In genomic region chr9:130201399-130201873, GRCh38 we compare ENCODE assay signal across 18 cellular contexts. TPM values are rescaled to one million over a fixed set of nuclear protein-coding genes. Genes with fewer than 3 reads are reported as not detected.
DNase-seq lines count a peak whose midpoint lies in the region; ATAC-seq and TF ChIP-seq lines count a peak whose summit lies in the region.
"Had no signal": no experiment of that assay in that cellular context is flagged by ENCODE, and none has a peak within 500 bp of the region (broad histone marks: within the 10 kb centered on the region; RNA-seq: fewer than 3 reads in every experiment).

No MANE protein-coding gene starts in this region.

- H3F3A ChIP-seq in SK-N-SH (replicated peaks; ENCODE audit: insufficient read depth) = peaks cover 4% of the 10 kb centered on the region

- no peak for TF ChIP-seq CTCF in SK-N-SH (IDR thresholded peaks at IDR 0.05)
- TF ChIP-seq CTCF in nephron progenitor cell (IDR thresholded peaks at IDR 0.05) = no peak
- no peak for TF ChIP-seq CTCF in vagina (IDR thresholded peaks at IDR 0.05)
- TF ChIP-seq CTCF in Peyer's patch (IDR thresholded peaks at IDR 0.05) = no peak
- TF ChIP-seq CTCF in Calu3 (IDR thresholded peaks at IDR 0.05; ENCODE audit: unreplicated experiment) = no peak

- no peak overlapping the region for H3K4me2 ChIP-seq in SK-N-SH

- ATAC-seq in SK-N-SH treated with all-trans-retinoic acid at 6 μM for 48 hours = no peak
- ATAC-seq: effector memory CD8-positive, alpha-beta T cell; naive thymus-derived CD8-positive, alpha-beta T cell had no signal

- H3K27me3 Mint-ChIP-seq in nephron progenitor cell (ENCODE audit: low read depth, poor library complexity) (no peaks in the 10 kb centered on the region), Calu3 (ENCODE audit: unreplicated experiment) (no peaks in the 10 kb centered on the region)
- H3K27me3 Mint-ChIP-seq: effector memory CD8-positive, alpha-beta T cell; naive thymus-derived CD8-positive, alpha-beta T cell had no signal

- no peaks in the 10 kb centered on the region for H3K36me3 ChIP-seq in SK-N-SH (replicated peaks in 1 of 2; ENCODE audit: control insufficient read depth in 1 of 2, insufficient read depth in 2 of 2, low read length in 1 of 2)
- peaks cover 0 to 2% of the 10 kb centered on the region in 2 donors for H3K36me3 ChIP-seq in esophagus (ENCODE audit: control insufficient read depth in 2 of 2, insufficient read depth in 2 of 2, low read length in 1 of 2)
- H3K36me3 ChIP-seq in vagina = no peaks in the 10 kb centered on the region
- no peaks in the 10 kb centered on the region for H3K36me3 ChIP-seq in Peyer's patch

- no TSS peak for BruUV-seq in Calu3 (replicated peaks; lab: Mats Ljungman, UMichigan)

- no peaks in the 10 kb centered on the region for H3K36me3 Mint-ChIP-seq in nephron progenitor cell (ENCODE audit: low read depth)
- H3K36me3 Mint-ChIP-seq in Calu3 (ENCODE audit: insufficient read depth, unreplicated experiment) = no peaks in the 10 kb centered on the region
- H3K36me3 Mint-ChIP-seq: immature natural killer cell; naive thymus-derived CD8-positive, alpha-beta T cell had no signal

- no peak overlapping the region for H3K9ac ChIP-seq in SK-N-SH

- H3K27ac ChIP-seq in SK-N-SH (ENCODE audit: low read depth in 2 of 2, low read length in 1 of 2) = peak overlapping the region in 1 of 2 experiments; percentile 62; a peak in 2 of 4 replicates
- peak overlapping the region; percentile 89 to 93 for H3K27ac ChIP-seq in esophagus (ENCODE audit: low read depth in 2 of 2, low read length in 1 of 2)
- H3K27ac ChIP-seq in vagina = peak overlapping the region; percentile 46
- H3K27ac ChIP-seq in Peyer's patch = peak overlapping the region in 1 of 4 donors; percentile 65
- H3K27ac ChIP-seq: 22Rv1, testis had no signal

- H3K4me1 Mint-ChIP-seq in nephron progenitor cell (peaks cover 48% of the 10 kb centered on the region), Calu3 (ENCODE audit: low read depth, unreplicated experiment) (no peaks in the 10 kb centered on the region)
- H3K4me1 Mint-ChIP-seq: immature natural killer cell; naive thymus-derived CD8-positive, alpha-beta T cell had no signal

- H3K9me3 Mint-ChIP-seq in nephron progenitor cell (no peaks in the 10 kb centered on the region), Calu3 (ENCODE audit: low read depth, unreplicated experiment) (no peaks in the 10 kb centered on the region)
- H3K9me3 Mint-ChIP-seq: effector memory CD8-positive, alpha-beta T cell; naive thymus-derived CD8-positive, alpha-beta T cell had no signal

- DNase-seq in SK-N-SH (peak; percentile 81), nephron progenitor cell (no peak), vagina (ENCODE audit: extremely low spot score in 2 of 2) (no peak), NCI-H226 (no peak), Peyer's patch (no peak), Calu3 (no peak)
- DNase-seq: activated CD8-positive, alpha-beta memory T cell treated with anti-CD3 and anti-CD28 coated beads, Interleukin-2, amount 50 U/mL, for 48 hours; activated effector memory CD4-positive, alpha-beta T cell treated with Interleukin-2 at 50 U/mL for 16 hours; effector memory CD8-positive, alpha-beta T cell; immature natural killer cell; naive thymus-derived CD8-positive, alpha-beta T cell; NCI-H524 treated with DMSO at 0.1 percent for 48 hours; SIG-M5; small intestine; testis had no signal

- no peak for TF ChIP-seq RAD21 in SK-N-SH (IDR thresholded peaks at IDR 0.05; ENCODE audit: low read length)

- no peak overlapping the region for H3K4me3 ChIP-seq in SK-N-SH (ENCODE audit: low read depth in 2 of 2, low read length in 1 of 2)
- no peak overlapping the region for H3K4me3 ChIP-seq in esophagus (ENCODE audit: low read depth in 1 of 2, low read length in 2 of 2)
- no peak overlapping the region for H3K4me3 ChIP-seq in vagina
- H3K4me3 ChIP-seq in Peyer's patch = no peak overlapping the region
- H3K4me3 ChIP-seq: testis had no signal

- peak in 1 of 2 experiments; percentile 41; a peak in 1 of 4 replicates for TF ChIP-seq EP300 in SK-N-SH (IDR thresholded peaks at IDR 0.05; ENCODE audit: borderline replicate concordance in 1 of 2, low read depth in 1 of 2, low read length in 1 of 2)

- WGBS in SK-N-SH (ENCODE audit: low lambda C conversion rate) = 91% methylated on average over 9 of the region's 12 CpGs
- WGBS in esophagus, 2 donors = 50 to 54% methylated on average over 12 of the region's 12 CpGs

- H3K4me3 Mint-ChIP-seq in nephron progenitor cell (no peak overlapping the region), Calu3 (ENCODE audit: low read depth, unreplicated experiment) (no peak overlapping the region)
- H3K4me3 Mint-ChIP-seq: effector memory CD8-positive, alpha-beta T cell; immature natural killer cell; naive thymus-derived CD8-positive, alpha-beta T cell had no signal

- no peak overlapping the region for H2AFZ ChIP-seq in SK-N-SH (ENCODE audit: low read depth)

- H3K9me2 ChIP-seq in SK-N-SH = no peaks in the 10 kb centered on the region

- H3K9me3 ChIP-seq in SK-N-SH = no peaks in the 10 kb centered on the region
- no peaks in the 10 kb centered on the region for H3K9me3 ChIP-seq in esophagus (ENCODE audit: control insufficient read depth in 2 of 2, insufficient read depth in 1 of 2, low read depth in 1 of 2, low read length in 1 of 2)
- H3K9me3 ChIP-seq in vagina = no peaks in the 10 kb centered on the region
- H3K9me3 ChIP-seq in Peyer's patch = no peaks in the 10 kb centered on the region
- H3K9me3 ChIP-seq: testis had no signal

- CTCF ChIA-PET in SK-N-SH (lab: Yijun Ruan, JAX) = interaction anchor here (2.1 kb wide), 1 partner anchor 19 kb away, joined by 6 read pairs; no protein-coding TSS in a partner anchor
- CTCF ChIA-PET in Calu3 (lab: Charles Lee) = no interaction called here

- H4K20me1 ChIP-seq in SK-N-SH (ENCODE audit: insufficient read depth) = peaks cover 47% of the 10 kb centered on the region

- no peaks in the 10 kb centered on the region for H3K27me3 ChIP-seq in SK-N-SH (ENCODE audit: insufficient read depth)
- no peaks in the 10 kb centered on the region for H3K27me3 ChIP-seq in esophagus (ENCODE audit: control insufficient read depth in 1 of 2, insufficient read depth in 2 of 2, low read length in 2 of 2)
- H3K27me3 ChIP-seq in vagina = no peaks in the 10 kb centered on the region
- no peaks in the 10 kb centered on the region for H3K27me3 ChIP-seq in Peyer's patch
- H3K27me3 ChIP-seq: testis had no signal

- POLR2A ChIA-PET in SK-N-SH (lab: Yijun Ruan, JAX) = no interaction called here

- H3K79me2 ChIP-seq in SK-N-SH (ENCODE audit: insufficient read depth) = peaks cover 50% of the 10 kb centered on the region

- H3K27ac Mint-ChIP-seq in nephron progenitor cell (peak overlapping the region; percentile 85), Calu3 (ENCODE audit: unreplicated experiment) (no peak overlapping the region)
- H3K27ac Mint-ChIP-seq: naive thymus-derived CD8-positive, alpha-beta T cell had no signal

- intact Hi-C loops in vagina (cut with DNase I) = no loop called here
- intact Hi-C loops in Calu3 (cut with micrococcal nuclease; ENCODE audit: unreplicated experiment) = no loop called here

- H3K4me1 ChIP-seq in SK-N-SH (ENCODE audit: control insufficient read depth in 1 of 2, insufficient read depth in 2 of 2, low read depth in 1 of 2, low read length in 1 of 2) = peaks cover 5 to 48% of the 10 kb centered on the region in 2 experiments
- H3K4me1 ChIP-seq in esophagus (ENCODE audit: control insufficient read depth in 2 of 2, insufficient read depth in 2 of 2, low read length in 1 of 2) = peaks cover 7 to 30% of the 10 kb centered on the region in 2 donors
- H3K4me1 ChIP-seq in vagina = peaks cover 46% of the 10 kb centered on the region
- no peaks in the 10 kb centered on the region for H3K4me1 ChIP-seq in Peyer's patch

- no peak for TF ChIP-seq POLR2A in vagina (IDR thresholded peaks at IDR 0.05)
- TF ChIP-seq POLR2A in Peyer's patch (IDR thresholded peaks at IDR 0.05) = no peak

TF ChIP-seq in SK-N-SH, 30 proteins besides CTCF, POLR2A, EP300 and RAD21 (continues in another document):
- TF ChIP-seq RFX5 (IDR thresholded peaks at IDR 0.05; ENCODE audit: low read length) = no peak
- TF ChIP-seq RCOR1 (IDR thresholded peaks at IDR 0.05; ENCODE audit: low read length) = peak; percentile 43; the same call in 1 of the 2 replicates
- no peak for TF ChIP-seq YY1 (IDR thresholded peaks at IDR 0.05; ENCODE audit: low read depth)
- peak; percentile 77 for TF ChIP-seq GATA2 (CRISPR knock-in tag; IDR thresholded peaks at IDR 0.05)

TF ChIP-seq in SK-N-SH treated with all-trans-retinoic acid at 6 μM for 48 hours, 23 proteins besides CTCF, POLR2A, EP300 and RAD21:
- no peak for TF ChIP-seq TOX (CRISPR knock-in tag; IDR thresholded peaks at IDR 0.05; ENCODE audit: borderline replicate concordance)
- TF ChIP-seq ARNTL (CRISPR knock-in tag; IDR thresholded peaks at IDR 0.05; ENCODE audit: borderline replicate concordance, low read depth) = no peak
- TF ChIP-seq SNAI2 (CRISPR knock-in tag; IDR thresholded peaks at IDR 0.05) = no peak
- TF ChIP-seq ZFP30 (CRISPR knock-in tag; IDR thresholded peaks at IDR 0.05) = no peak
- TF ChIP-seq ISL1 (CRISPR knock-in tag; IDR thresholded peaks at IDR 0.05) = no peak
- TF ChIP-seq ZNF8 (CRISPR knock-in tag; IDR thresholded peaks at IDR 0.05) = no peak

RNA-seq across cellular contexts. Expression of gene NCS1, which starts 29.2 kb away (rescaled TPM):
- polyA plus RNA-seq in SK-N-SH (2012; rRNA removed) (40.6 and 52.9 TPM in 2 replicates), esophagus (10 to 100 TPM; 12.8 to 16.4 TPM)
- 30.8 and 37.3 TPM in 2 replicates for polyA plus RNA-seq in SK-N-SH (2012; cell fraction: cytosol; rRNA removed)
- 21.5 and 23.7 TPM in 2 replicates for polyA plus RNA-seq in SK-N-SH (2012; cell fraction: nucleus; rRNA removed)
- total RNA-seq in vagina (20.4 TPM), Peyer's patch (1 to 10 TPM in 3 of 4 donors, under 1 TPM in 1; 0.70 to 6.6 (median 4.1) TPM), Calu3 (2022) (14.4 and 16.1 TPM in 2 replicates)
- total RNA-seq: naive thymus-derived CD8-positive, alpha-beta T cell had no signal
